20 cellular contexts compared by ENCODE assay signal in the genomic region with DNA sequence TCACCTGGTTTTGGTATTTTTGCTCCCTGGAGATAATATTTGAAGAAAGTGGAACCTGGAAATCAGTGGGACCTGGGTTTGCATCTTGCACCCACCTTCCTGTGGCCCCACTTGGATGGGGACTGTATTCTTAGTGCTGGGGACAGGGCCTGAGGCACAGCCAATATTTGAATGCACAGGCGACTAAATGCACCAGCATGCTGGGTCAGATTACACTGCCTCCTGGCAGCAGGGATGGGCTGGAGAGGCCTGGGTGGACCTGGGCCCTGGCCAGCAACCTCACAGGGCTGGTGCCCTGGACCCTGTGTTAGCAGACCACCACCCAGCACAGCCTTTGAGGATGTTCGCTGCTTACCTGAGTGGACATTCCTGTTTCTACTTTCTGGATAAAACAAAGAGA. TPM values are rescaled to one million over a fixed set of nuclear protein-coding genes. Genes with fewer than 3 reads are reported as not detected.
A peak's percentile ranks its signal among the peaks of the same experiment; 100 is the strongest.
DNase-seq lines count a peak whose midpoint lies in the region; ATAC-seq and TF ChIP-seq lines count a peak whose summit lies in the region.
"Had no signal": no experiment of that assay in that cellular context is flagged by ENCODE, and none has a peak within 500 bp of the region (broad histone marks: within the 10 kb centered on the region; RNA-seq: fewer than 3 reads in every experiment).

No MANE protein-coding gene starts in this region.

- peaks cover 5% of the 10 kb centered on the region for H3K27me3 Mint-ChIP-seq in neural progenitor cell (ENCODE audit: insufficient read depth, low read depth)

- H3K27me3 ChIP-seq in HUES64 (ENCODE audit: insufficient read depth, low read length) (no peaks in the 10 kb centered on the region), WERI-Rb-1 (ENCODE audit: insufficient read depth, low read depth, severe bottlenecking) (no peaks in the 10 kb centered on the region), neural progenitor cell (no peaks in the 10 kb centered on the region), right atrium auricular region (no peaks in the 10 kb centered on the region), foreskin keratinocyte (no peaks in the 10 kb centered on the region)

- peak overlapping the region; percentile 31; the same call in 1 of the 2 replicates for H3K27ac ChIP-seq in HUES64 (ENCODE audit: low read depth, low read length)
- H3K27ac ChIP-seq in WERI-Rb-1, result no peak overlapping the region
- H3K27ac ChIP-seq in neural progenitor cell, result no peak overlapping the region
- no peak overlapping the region for H3K27ac ChIP-seq in right atrium auricular region
- no peak overlapping the region for H3K27ac ChIP-seq in foreskin keratinocyte
- H3K27ac ChIP-seq: C4-2B, GM23248 had no signal

- no peak overlapping the region for H3K4me3 Mint-ChIP-seq in neural progenitor cell
- H3K4me3 Mint-ChIP-seq: T-helper 1 cell treated with Interleukin-12 subunit alpha and Interleukin-12 subunit beta and Interleukin-4 antibody, amounts not matched to agents 30 μg/mL and 1 μg/mL, for 36 hours had no signal

- H3K9me3 Mint-ChIP-seq in neural progenitor cell, result no peaks in the 10 kb centered on the region
- H3K9me3 Mint-ChIP-seq: T-helper 1 cell treated with Interleukin-12 subunit alpha and Interleukin-12 subunit beta and Interleukin-4 antibody, amounts not matched to agents 30 μg/mL and 1 μg/mL, for 36 hours had no signal

- no peak overlapping the region for H3K4me3 ChIP-seq in HUES64 (ENCODE audit: low read length)
- H3K4me3 ChIP-seq in WERI-Rb-1 (ENCODE audit: low read depth, low read length), result no peak overlapping the region
- H3K4me3 ChIP-seq in neural progenitor cell, result no peak overlapping the region
- no peak overlapping the region for H3K4me3 ChIP-seq in right atrium auricular region
- H3K4me3 ChIP-seq: GM23248 had no signal

- H3K4me1 ChIP-seq in HUES64 (ENCODE audit: insufficient read depth, low read length) (peaks cover 8% of the 10 kb centered on the region; the same call in 1 of the 2 replicates), neural progenitor cell (peaks cover 10% of the 10 kb centered on the region), right atrium auricular region (no peaks in the 10 kb centered on the region), foreskin keratinocyte (no peaks in the 10 kb centered on the region)

- peak overlapping the region; percentile 57 for H2AFZ ChIP-seq in neural progenitor cell (replicated peaks)
- H2AFZ ChIP-seq: GM23248 had no signal

- H3F3A ChIP-seq in neural progenitor cell (ENCODE audit: low read depth), result peaks cover 4% of the 10 kb centered on the region

- no peaks in the 10 kb centered on the region for H3K9me3 ChIP-seq in HUES64 (ENCODE audit: insufficient read depth, low read depth, low read length)
- H3K9me3 ChIP-seq in WERI-Rb-1 (ENCODE audit: severe bottlenecking), result no peaks in the 10 kb centered on the region
- H3K9me3 ChIP-seq in neural progenitor cell (ENCODE audit: low read depth), result no peaks in the 10 kb centered on the region
- no peaks in the 10 kb centered on the region for H3K9me3 ChIP-seq in right atrium auricular region

- H3K79me2 ChIP-seq in neural progenitor cell (ENCODE audit: low read depth), result no peaks in the 10 kb centered on the region

- peak overlapping the region; percentile 22 for H3K4me2 ChIP-seq in neural progenitor cell

- DNase-seq in ELF-1 (ENCODE audit: low read depth, low spot score), result peak; percentile 38
- DNase-seq in WERI-Rb-1, result peak; percentile 18
- peak; percentile 55 for DNase-seq in neural progenitor cell (ENCODE audit: low spot score)
- no peak for DNase-seq in globus pallidus (ENCODE audit: low spot score)
- DNase-seq in right atrium auricular region (ENCODE audit: low spot score), result no peak
- no peak for DNase-seq in foreskin keratinocyte
- DNase-seq: COR-L47, DMS153, GF-D8, GM23248, HCEC 1CT, KG1, NCI-H526 treated with DMSO at 0.1 percent for 48 hours, OCI-M1, SHP77 treated with DMSO at 0.1 percent for 48 hours had no signal

- H3K36me3 ChIP-seq in HUES64 (ENCODE audit: insufficient read depth, low read length) (no peaks in the 10 kb centered on the region), WERI-Rb-1 (no peaks in the 10 kb centered on the region), neural progenitor cell (no peaks in the 10 kb centered on the region), right atrium auricular region (peaks cover 8% of the 10 kb centered on the region)

- ATAC-seq in foreskin keratinocyte, result no peak

- peak overlapping the region; percentile 85 for H3K27ac Mint-ChIP-seq in neural progenitor cell
- H3K27ac Mint-ChIP-seq: T-helper 1 cell treated with Interleukin-12 subunit alpha and Interleukin-12 subunit beta and Interleukin-4 antibody, amounts not matched to agents 30 μg/mL and 1 μg/mL, for 36 hours had no signal

- no peak overlapping the region for H3K9ac ChIP-seq in HUES64 (ENCODE audit: low read depth, low read length)
- no peak overlapping the region for H3K9ac ChIP-seq in neural progenitor cell
- H3K9ac ChIP-seq: GM23248 had no signal

- no peaks in the 10 kb centered on the region for H4K20me1 ChIP-seq in neural progenitor cell (ENCODE audit: low read depth)

- WGBS in HUES64, result 63% methylated on average over 2 of the region's 2 CpGs

- H3K36me3 Mint-ChIP-seq in neural progenitor cell, result no peaks in the 10 kb centered on the region

- peaks cover 17% of the 10 kb centered on the region for H3K4me1 Mint-ChIP-seq in neural progenitor cell

- no peak for TF ChIP-seq CTCF in WERI-Rb-1 (IDR thresholded peaks at IDR 0.05; ENCODE audit: low read depth, low read length)
- TF ChIP-seq CTCF in neural progenitor cell (IDR thresholded peaks at IDR 0.05), result no peak
- TF ChIP-seq CTCF in right atrium auricular region (IDR thresholded peaks at IDR 0.05), result no peak
- no peak for TF ChIP-seq CTCF in foreskin keratinocyte (conservative IDR thresholded peaks at IDR 0.05)

RNA-seq across cellular contexts. Expression of a gene that starts 10.5 kb away (rescaled TPM):
- 1.0 TPM for polyA plus RNA-seq in HUES64 (2013, experiment 1 of 2)
- 1.1 TPM for polyA plus RNA-seq in HUES64 (2013, experiment 2 of 2)
- total RNA-seq in neural progenitor cell (ENCODE audit: low replicate concordance) (1.1 and 2.4 TPM in 2 replicates), right atrium auricular region (1 to 10 TPM in 1 of 2 donors, not detected in 1; 1.2 TPM), foreskin keratinocyte (0.18 and 0.95 TPM in 2 replicates)
- polyA plus RNA-seq in foreskin keratinocyte, result 0.35 and 0.63 TPM in 2 replicates
- polyA plus RNA-seq: GM23248 had no signal

RNA-seq across cellular contexts. Expression of a gene that starts 14.9 kb away (rescaled TPM):
- polyA plus RNA-seq in HUES64 (2013, experiment 1 of 2), result 4.9 TPM
- 3.1 TPM for polyA plus RNA-seq in HUES64 (2013, experiment 2 of 2)
- total RNA-seq in neural progenitor cell (ENCODE audit: low replicate concordance) (2.0 and 10.8 TPM in 2 replicates), right atrium auricular region (10 to 100 TPM; 43.8 to 45.0 TPM), foreskin keratinocyte (0.65 and 1.2 TPM in 2 replicates)
- polyA plus RNA-seq in foreskin keratinocyte, result 0.80 and 0.84 TPM in 2 replicates
- total RNA-seq: Daoy, GM23248 had no signal
- polyA plus RNA-seq: GM23248 had no signal

RNA-seq across cellular contexts. Expression of a gene that starts 25.3 kb away (rescaled TPM):
- not detected for polyA plus RNA-seq in HUES64 (2013, experiment 1 of 2)
- polyA plus RNA-seq in HUES64 (2013, experiment 2 of 2), result 0.63 TPM
- total RNA-seq in neural progenitor cell (ENCODE audit: low replicate concordance), result not detected in 2 replicates
- 1 to 10 TPM in 1 of 2 donors, under 1 TPM in 1; 0.19 to 2.1 TPM for total RNA-seq in right atrium auricular region
- not detected in 2 replicates for total RNA-seq in foreskin keratinocyte
- not detected in 2 replicates for polyA plus RNA-seq in foreskin keratinocyte
- total RNA-seq: Daoy, GM23248, RPMI7951 had no signal
- polyA plus RNA-seq: GM23248 had no signal

RNA-seq across cellular contexts. Expression of a gene that starts 42.5 kb away (rescaled TPM):
- polyA plus RNA-seq in HUES64 (2013, experiment 1 of 2), result not detected
- polyA plus RNA-seq in HUES64 (2013, experiment 2 of 2), result not detected
- total RNA-seq in neural progenitor cell (ENCODE audit: low replicate concordance), result not detected in 2 replicates
- not detected for total RNA-seq in right atrium auricular region
- not detected in 2 replicates for total RNA-seq in foreskin keratinocyte
- not detected in 2 replicates for polyA plus RNA-seq in foreskin keratinocyte
- total RNA-seq: Daoy, GM23248, RPMI7951 had no signal
- polyA plus RNA-seq: GM23248 had no signal

RNA-seq across cellular contexts. Expression of a gene that starts 49.2 kb away (rescaled TPM):
- polyA plus RNA-seq in HUES64 (2013, experiment 1 of 2), result 16.0 TPM
- polyA plus RNA-seq in HUES64 (2013, experiment 2 of 2), result 18.4 TPM
- 41.8 and 42.0 TPM in 2 replicates for total RNA-seq in neural progenitor cell (ENCODE audit: low replicate concordance)
- total RNA-seq in right atrium auricular region, result 10 to 100 TPM; 12.8 to 14.6 TPM
- total RNA-seq in foreskin keratinocyte, result 24.4 and 25.9 TPM in 2 replicates
- polyA plus RNA-seq in foreskin keratinocyte, result 3.8 and 4.7 TPM in 2 replicates

Comparison
In these comparisons a context has a peak if more than half of its experiments do, and no peak if none do; other contexts are left out.
1. DNase-seq: peak in ELF-1 (single experiment), WERI-Rb-1 (single experiment) and neural progenitor cell (single experiment); none in globus pallidus (single experiment), right atrium auricular region (single experiment) and foreskin keratinocyte (0 of 2).